In genomic region chr3:191543018-191543417, GRCh38 we compare ENCODE assay signal across 25 cellular contexts.
"Had no signal": no experiment of that assay in that cellular context is flagged by ENCODE, and none has a peak within 500 bp of the region (broad histone marks: within the 10 kb centered on the region; RNA-seq: fewer than 3 reads in every experiment).

No MANE protein-coding gene starts in this region.

- H3K27me3 ChIP-seq: colonic mucosa, esophagus squamous epithelium, gastrocnemius medialis, heart right ventricle, left lung had no signal

- H3K4me1 ChIP-seq: colonic mucosa, esophagus squamous epithelium, gastrocnemius medialis, heart right ventricle, left lung, lower lobe of right lung had no signal

- DNase-seq: colonic mucosa; cortex of kidney; effector CD8-positive, alpha-beta T cell; effector memory CD8-positive, alpha-beta T cell; endodermal cell; erythroblast; esophagus squamous epithelium; foreskin fibroblast; foreskin melanocyte; gastrocnemius medialis; glutamatergic neuron; head of caudate nucleus; heart right ventricle; hippocampal formation; left cardiac atrium; left lung; left ventricle myocardium superior; lower lobe of right lung; mesenchymal stem cell; naive thymus-derived CD4-positive, alpha-beta T cell had no signal

- H3K4me3 ChIP-seq: colonic mucosa, esophagus squamous epithelium, gastrocnemius medialis, heart right ventricle, left lung, lower lobe of right lung had no signal

- H3K36me3 ChIP-seq: colonic mucosa, esophagus squamous epithelium, gastrocnemius medialis, heart right ventricle, left lung, lower lobe of right lung had no signal

- H3K9me3 ChIP-seq: colonic mucosa, esophagus squamous epithelium, gastrocnemius medialis, lower lobe of right lung had no signal

- FAIRE-seq: endometrium, islet of Langerhans, keratinocyte had no signal

- ATAC-seq: effector memory CD8-positive, alpha-beta T cell; esophagus mucosa; gastrocnemius medialis; heart right ventricle; left cardiac atrium; left lung; left ventricle myocardium superior; lower lobe of right lung; naive thymus-derived CD4-positive, alpha-beta T cell had no signal

- H3K27ac ChIP-seq: colonic mucosa, epithelial cell of prostate, esophagus squamous epithelium, gastrocnemius medialis, heart right ventricle, left lung, lower lobe of right lung had no signal
